In genomic region chr5:156076912-156077311, GRCh38 we compare ENCODE assay signal across 11 cellular contexts.
"Had no signal": no experiment of that assay in that cellular context is flagged by ENCODE, and none has a peak within 500 bp of the region (broad histone marks: within the 10 kb centered on the region; RNA-seq: fewer than 3 reads in every experiment).

No MANE protein-coding gene starts in this region.

- H3K4me3 ChIP-seq: GM23248, GM23338, HAP-1 had no signal

- H2AFZ ChIP-seq: GM23248, GM23338 had no signal

- H3K4me1 ChIP-seq: HAP-1 had no signal

- DNase-seq: GM23248, GOT3, H7, H9, HCEC 1CT, HFFc6 had no signal

- H3K4me1 Mint-ChIP-seq: GM23338, H9 had no signal

- ATAC-seq: GM23338, HCT116 had no signal

- H3K4me3 Mint-ChIP-seq: GM23338, H9, HFFc6 had no signal

- H3K27ac ChIP-seq: GM23248 had no signal

- H3K36me3 ChIP-seq: HAP-1 had no signal

- H3K9me3 ChIP-seq: HAP-1 had no signal

- H3K4me2 ChIP-seq: GM23338 had no signal

- H3K9ac ChIP-seq: GM23248 had no signal

- FAIRE-seq: H1, H54 had no signal

- H3K27ac Mint-ChIP-seq: GM23338, H9, HFFc6 had no signal
